Comparison of ENCODE assay signal across 17 cellular contexts in the genomic region with DNA sequence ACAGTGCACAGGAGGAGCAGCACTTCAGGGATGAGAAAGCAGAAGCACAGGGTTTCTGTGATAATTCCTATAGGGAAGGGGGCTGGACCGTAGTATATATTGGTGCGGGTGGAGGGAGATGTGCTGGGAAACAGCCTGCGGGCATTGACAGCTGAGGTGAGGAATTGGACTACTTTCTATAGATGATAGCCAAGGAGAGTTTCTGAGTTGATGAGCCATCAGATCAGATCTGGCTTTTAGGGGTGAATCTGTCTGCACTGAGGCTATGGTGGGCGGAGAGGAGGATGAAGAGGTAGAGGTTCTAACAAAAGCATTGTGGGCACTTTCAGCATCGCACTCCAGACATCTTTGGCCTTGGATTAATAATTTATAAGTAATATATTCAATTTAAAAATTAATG. TPM values are rescaled to one million over a fixed set of nuclear protein-coding genes. Genes with fewer than 3 reads are reported as not detected.
DNase-seq lines count a peak whose midpoint lies in the region; ATAC-seq, FAIRE-seq and TF ChIP-seq lines count a peak whose summit lies in the region.
"Had no signal": no experiment of that assay in that cellular context is flagged by ENCODE, and none has a peak within 500 bp of the region (broad histone marks: within the 10 kb centered on the region; RNA-seq: fewer than 3 reads in every experiment).

No MANE protein-coding gene starts in this region.

- H3K79me2 ChIP-seq in Loucy (ENCODE audit: insufficient read depth, low read length) = no peaks in the 10 kb centered on the region

- CTCF ChIA-PET in activated CD8-positive, alpha-beta memory T cell treated with anti-CD3 and anti-CD28 coated beads, Interleukin-2, amount 10 ng/mL, durations not matched to agents 7 days and 5 days (lab: Charles Lee) = interaction anchor here (1.1 to 1.5 kb wide), 2 partner anchors 68 to 507 kb away, joined by 3 read pairs; a partner anchor contains a TSS

- H4K20me1 ChIP-seq in Loucy (ENCODE audit: insufficient read depth, low read length, poor library complexity, severe bottlenecking) = no peaks in the 10 kb centered on the region

- no peak overlapping the region for H3K4me3 Mint-ChIP-seq in activated CD8-positive, alpha-beta memory T cell treated with anti-CD3 and anti-CD28 coated beads, Interleukin-2, amount 10 ng/mL, durations not matched to agents 7 days and 5 days
- peak overlapping the region; percentile 63 to 74 for H3K4me3 Mint-ChIP-seq in effector memory CD8-positive, alpha-beta T cell

- H3K9ac ChIP-seq in Loucy (ENCODE audit: low read depth, low read length, poor library complexity, severe bottlenecking) = no peak overlapping the region

- H3K4me3 ChIP-seq in Loucy (ENCODE audit: low read length, poor library complexity, severe bottlenecking) = no peak overlapping the region

- no peak overlapping the region for H2AFZ ChIP-seq in Loucy (ENCODE audit: low read length)

- H3K36me3 Mint-ChIP-seq in activated CD8-positive, alpha-beta memory T cell treated with anti-CD3 and anti-CD28 coated beads, Interleukin-2, amount 10 ng/mL, durations not matched to agents 7 days and 5 days = peaks cover 13% of the 10 kb centered on the region
- H3K36me3 Mint-ChIP-seq in effector memory CD8-positive, alpha-beta T cell (ENCODE audit: insufficient read depth) = peaks cover 8% of the 10 kb centered on the region

- peaks cover 2% of the 10 kb centered on the region for H3K9me3 Mint-ChIP-seq in activated CD8-positive, alpha-beta memory T cell treated with anti-CD3 and anti-CD28 coated beads, Interleukin-2, amount 10 ng/mL, durations not matched to agents 7 days and 5 days (ENCODE audit: low read depth)
- no peaks in the 10 kb centered on the region for H3K9me3 Mint-ChIP-seq in effector memory CD8-positive, alpha-beta T cell

- H3K27ac Mint-ChIP-seq in activated CD8-positive, alpha-beta memory T cell treated with anti-CD3 and anti-CD28 coated beads, Interleukin-2, amount 10 ng/mL, durations not matched to agents 7 days and 5 days = peak overlapping the region; percentile 79
- peak overlapping the region; percentile 82 to 87 for H3K27ac Mint-ChIP-seq in effector memory CD8-positive, alpha-beta T cell

- H3K9me3 ChIP-seq in Loucy (ENCODE audit: insufficient read depth, low read depth, low read length) = no peaks in the 10 kb centered on the region

- H3K36me3 ChIP-seq in Loucy (ENCODE audit: insufficient read depth, low read length) = peaks cover 3% of the 10 kb centered on the region; the same call in 1 of the 2 replicates

- no peak for FAIRE-seq in RCC 7860 (lab: Jason Lieb, UNC)

- no peak for ATAC-seq in activated CD8-positive, alpha-beta memory T cell treated with anti-CD3 and anti-CD28 coated beads, Interleukin-2, amount 10 ng/mL, durations not matched to agents 7 days and 5 days
- ATAC-seq in effector memory CD8-positive, alpha-beta T cell (replicated peaks) = no peak

- no peak for DNase-seq in activated CD8-positive, alpha-beta memory T cell treated with anti-CD3 and anti-CD28 coated beads, Interleukin-2, amount 10 ng/mL, durations not matched to agents 7 days and 5 days
- no peak for DNase-seq in activated CD8-positive, alpha-beta memory T cell treated with anti-CD3 and anti-CD28 coated beads, Interleukin-2, amount 50 U/mL, for 48 hours
- DNase-seq in effector memory CD8-positive, alpha-beta T cell = no peak
- DNase-seq in retina (peak; percentile 25), RCC 7860 (ENCODE audit: low spot score) (no peak), NCI-H526 (lab: John Stamatoyannopoulos, UW) (no peak), RPMI8226 (no peak)
- DNase-seq: C1 segment of cervical spinal cord; Calu3; DMS53; H7; NCI-H1105 treated with DMSO at 0.1 percent for 48 hours; NCI-H1694 treated with DMSO at 0.1 percent for 48 hours; NCI-H2107; NCI-H345; NK-92 treated with Interleukin-12 subunit alpha and Interleukin-12 subunit beta, amount 100 ng/mL, for 24 hours had no signal

- no peaks in the 10 kb centered on the region for H3F3A ChIP-seq in Loucy (ENCODE audit: low read depth)

- no peaks in the 10 kb centered on the region for H3K9me2 ChIP-seq in Loucy (replicated peaks; ENCODE audit: low read depth, low read length)

- H3K4me2 ChIP-seq in Loucy (ENCODE audit: low read depth, low read length, poor library complexity, severe bottlenecking) = peak overlapping the region; percentile 31

- peaks cover 13% of the 10 kb centered on the region for H3K4me1 ChIP-seq in Loucy (ENCODE audit: insufficient read depth, low read length, poor library complexity, severe bottlenecking)

- H3K4me1 Mint-ChIP-seq in activated CD8-positive, alpha-beta memory T cell treated with anti-CD3 and anti-CD28 coated beads, Interleukin-2, amount 10 ng/mL, durations not matched to agents 7 days and 5 days = peaks cover 34% of the 10 kb centered on the region
- H3K4me1 Mint-ChIP-seq in effector memory CD8-positive, alpha-beta T cell (ENCODE audit: low read depth in 2 of 2) = peaks cover 24 to 27% of the 10 kb centered on the region in 2 donors

- TF ChIP-seq CTCF in Loucy (conservative IDR thresholded peaks at IDR 0.05; ENCODE audit: low read length) = no peak

- no peaks in the 10 kb centered on the region for H3K27me3 ChIP-seq in Loucy (ENCODE audit: insufficient read depth, low read length, poor library complexity, severe bottlenecking)

- H3K27me3 Mint-ChIP-seq in activated CD8-positive, alpha-beta memory T cell treated with anti-CD3 and anti-CD28 coated beads, Interleukin-2, amount 10 ng/mL, durations not matched to agents 7 days and 5 days = no peaks in the 10 kb centered on the region
- peaks cover 0 to under 1% of the 10 kb centered on the region in 2 donors for H3K27me3 Mint-ChIP-seq in effector memory CD8-positive, alpha-beta T cell

RNA-seq across cellular contexts. Expression of a gene that starts 33.1 kb away (rescaled TPM):
- total RNA-seq in activated CD8-positive, alpha-beta memory T cell treated with anti-CD3 and anti-CD28 coated beads, Interleukin-2, amount 10 ng/mL, durations not matched to agents 7 days and 5 days = 100 to 1,000 TPM in 1 of 2 experiments, 10 to 100 TPM in 1; 98.5 to 130 TPM
